Comparison of ENCODE assay signal across 22 cellular contexts in the genomic region with DNA sequence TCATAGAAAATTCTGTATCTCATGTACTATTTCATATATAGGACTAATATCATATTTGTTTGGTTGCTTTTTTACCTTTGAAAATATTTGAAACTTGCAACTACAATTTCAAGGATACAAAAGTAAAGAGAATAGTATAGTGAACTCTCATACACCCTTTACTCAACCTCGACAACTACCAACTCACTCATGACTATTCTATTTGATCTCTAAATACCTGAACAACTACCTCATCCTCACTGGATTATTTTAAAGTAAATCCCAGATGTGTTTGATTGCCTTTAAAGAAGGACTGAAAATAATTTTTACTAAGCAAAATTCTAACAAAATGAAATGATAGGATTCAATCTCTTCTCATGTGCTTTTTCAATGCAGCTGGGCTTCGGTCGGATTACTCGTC. TPM values are rescaled to one million over a fixed set of nuclear protein-coding genes. Genes with fewer than 3 reads are reported as not detected.
A peak's percentile ranks its signal among the peaks of the same experiment; 100 is the strongest.
DNase-seq lines count a peak whose midpoint lies in the region; ATAC-seq, FAIRE-seq and TF ChIP-seq lines count a peak whose summit lies in the region.
"Had no signal": no experiment of that assay in that cellular context is flagged by ENCODE, and none has a peak within 500 bp of the region (broad histone marks: within the 10 kb centered on the region; RNA-seq: fewer than 3 reads in every experiment).

No MANE protein-coding gene starts in this region.

- H3K36me3 ChIP-seq in Karpas-422 (ENCODE audit: insufficient read depth, low read length) (no peaks in the 10 kb centered on the region), keratinocyte (ENCODE audit: control insufficient read depth in 2 of 2, extremely low read depth in 1 of 2, insufficient read depth in 2 of 2, low read length in 2 of 2) (no peaks in the 10 kb centered on the region)
- H3K36me3 ChIP-seq: BLaER1, SJCRH30 had no signal

- peak; percentile 6 for DNase-seq in GM03348 (ENCODE audit: low spot score)
- DNase-seq in Karpas-422: no peak
- DNase-seq in astrocyte of the spinal cord (ENCODE audit: low read depth, low spot score): peak; percentile 16
- peak; percentile 5 for DNase-seq in keratinocyte (ENCODE audit: low read depth, low spot score)
- DNase-seq in NCI-H526 (lab: John Stamatoyannopoulos, UW): no peak
- DNase-seq in NCI-H2227 (lab: John Stamatoyannopoulos, UW; ENCODE audit: unreplicated experiment): no peak
- DNase-seq: CD4-positive, alpha-beta memory T cell; DMS153; H7; KBM-7; MV-4-11; NCI-H1417; NCI-H187; NCI-H2107; NCI-H226; NCI-H524 treated with DMSO at 0.1 percent for 48 hours; PC-9; SJCRH30 had no signal

- H3K9ac ChIP-seq in Karpas-422 (ENCODE audit: low read length) (no peak overlapping the region), keratinocyte (ENCODE audit: control insufficient read depth, extremely low read depth, insufficient read depth, low read length) (no peak overlapping the region)
- H3K9ac ChIP-seq: BLaER1 had no signal

- H3K9me3 ChIP-seq in Karpas-422 (ENCODE audit: low read length): no peaks in the 10 kb centered on the region
- H3K9me3 ChIP-seq in keratinocyte (ENCODE audit: control insufficient read depth, low read depth, low read length): no peaks in the 10 kb centered on the region
- H3K9me3 ChIP-seq: BLaER1, SJCRH30 had no signal

- dilution Hi-C loops in keratinocyte (cut with MboI; ENCODE audit: extremely low pct_ligation_motif_present, low sequenced_read_pairs): no loop called here

- in situ Hi-C loops in astrocyte of the spinal cord (cut with HindIII; ENCODE audit: low sequenced_read_pairs): no loop called here

- no peak overlapping the region for H3K4me2 ChIP-seq in Karpas-422 (ENCODE audit: low read depth, low read length, poor library complexity, severe bottlenecking)
- no peak overlapping the region for H3K4me2 ChIP-seq in keratinocyte (ENCODE audit: control insufficient read depth, extremely low read depth, insufficient read depth, low read depth, low read length)
- H3K4me2 ChIP-seq: BLaER1, PC-9 had no signal

- H2AFZ ChIP-seq in Karpas-422 (ENCODE audit: low read length) (0 out of 2 replicates have a peak overlapping the region, but pooled peaks have one; percentile 30), keratinocyte (ENCODE audit: control insufficient read depth, low read length) (no peak overlapping the region)
- H2AFZ ChIP-seq: PC-9 had no signal

- H3K27ac ChIP-seq in Karpas-422 (ENCODE audit: low read length) (no peak overlapping the region), keratinocyte (ENCODE audit: control insufficient read depth, insufficient read depth, low read length) (no peak overlapping the region)
- H3K27ac ChIP-seq: BLaER1, PC-9, SJCRH30 had no signal

- H3K27me3 ChIP-seq in Karpas-422 (ENCODE audit: low read length): no peaks in the 10 kb centered on the region
- H3K27me3 ChIP-seq in keratinocyte (ENCODE audit: control insufficient read depth, extremely low read depth, insufficient read depth, low read length): no peaks in the 10 kb centered on the region
- H3K27me3 ChIP-seq: BLaER1, SJCRH30 had no signal

- no peak overlapping the region for H3K4me3 ChIP-seq in Karpas-422 (ENCODE audit: low read length)
- no peak overlapping the region for H3K4me3 ChIP-seq in astrocyte of the spinal cord (ENCODE audit: low read depth, low read length)
- no peak overlapping the region for H3K4me3 ChIP-seq in keratinocyte (ENCODE audit: control insufficient read depth in 2 of 3, extremely low read depth in 1 of 3, insufficient read depth in 2 of 3, low read depth in 1 of 3, low read length in 3 of 3)
- H3K4me3 ChIP-seq: BLaER1, PC-9, SJCRH30 had no signal

- TF ChIP-seq CTCF in astrocyte of the spinal cord (IDR thresholded peaks at IDR 0.05; ENCODE audit: low read depth, low read length) (no peak), keratinocyte (optimal IDR thresholded peaks at IDR 0.05 in 1 of 3, IDR thresholded peaks at IDR 0.05 in 1 of 3, conservative IDR thresholded peaks at IDR 0.05 in 1 of 3; ENCODE audit: extremely low read depth in 1 of 3, insufficient read depth in 2 of 3, low read length in 3 of 3) (no peak)

- H3K79me2 ChIP-seq in Karpas-422 (ENCODE audit: low read length) (no peaks in the 10 kb centered on the region), keratinocyte (ENCODE audit: control insufficient read depth, insufficient read depth, low read length) (no peaks in the 10 kb centered on the region)

- FAIRE-seq in keratinocyte (lab: Jason Lieb, UNC): no peak

- H4K20me1 ChIP-seq in Karpas-422 (ENCODE audit: insufficient read depth, low read depth, low read length) (no peaks in the 10 kb centered on the region), keratinocyte (ENCODE audit: control insufficient read depth, extremely low read depth, insufficient read depth, low read length) (no peaks in the 10 kb centered on the region)
- H4K20me1 ChIP-seq: BLaER1 had no signal

- no peaks in the 10 kb centered on the region for H3K9me2 ChIP-seq in Karpas-422 (replicated peaks; ENCODE audit: insufficient read depth, low read length)

- no peak for ATAC-seq in GM19351 (IDR thresholded peaks at IDR 0.05; ENCODE audit: unreplicated experiment)
- no peak for ATAC-seq in HG03280 (IDR thresholded peaks at IDR 0.05; ENCODE audit: unreplicated experiment)

- peaks cover 10% of the 10 kb centered on the region for H3K4me1 ChIP-seq in Karpas-422 (ENCODE audit: low read length)
- peaks cover 8% of the 10 kb centered on the region for H3K4me1 ChIP-seq in keratinocyte (ENCODE audit: control insufficient read depth, extremely low read depth, insufficient read depth, low read length)
- H3K4me1 ChIP-seq: BLaER1, SJCRH30 had no signal

- no peaks in the 10 kb centered on the region for H3K9me1 ChIP-seq in keratinocyte (ENCODE audit: control insufficient read depth, extremely low read depth, insufficient read depth, low read length)

RNA-seq across cellular contexts. Expression of a gene that starts 12.1 kb away (rescaled TPM):
- total RNA-seq in Karpas-422 (2014; rRNA removed; shearing (Covaris generic); ENCODE audit: low replicate concordance): not detected in 2 replicates
- polyA plus RNA-seq in keratinocyte: 0.02 to 0.18 TPM (median 0.08 TPM) in 3 replicates
- polyA plus RNA-seq in keratinocyte (2011; ENCODE audit: low read depth): not detected
- polyA plus RNA-seq in keratinocyte (2011; cell fraction: cytosol; rRNA removed): 0.04 and 0.05 TPM in 2 replicates
- 0.18 and 0.21 TPM in 2 replicates for polyA plus RNA-seq in keratinocyte (2011; cell fraction: nucleus; rRNA removed)
- polyA plus RNA-seq in keratinocyte (2012; ENCODE audit: low replicate concordance): 0.05 and 0.14 TPM in 2 replicates
- polyA minus RNA-seq in keratinocyte: 0.26 TPM in 1 of 3 replicates, not detected in the others
- not detected for polyA minus RNA-seq in keratinocyte (2011; cell fraction: cytosol; rRNA and poly(A)+ RNA removed)
- polyA minus RNA-seq in keratinocyte (2011; cell fraction: nucleus; rRNA and poly(A)+ RNA removed): 0.23 and 0.32 TPM in 2 replicates
- total RNA-seq: A673, H7, PC-9, SJCRH30 had no signal

RNA-seq across cellular contexts. Expression of a gene that starts 39.6 kb away (rescaled TPM):
- total RNA-seq in Karpas-422 (2014; rRNA removed; shearing (Covaris generic); ENCODE audit: low replicate concordance): 0.07 and 0.52 TPM in 2 replicates
- polyA plus RNA-seq in keratinocyte: 12.9 to 15.8 TPM (median 13.7 TPM) in 3 replicates
- 3.8 TPM for polyA plus RNA-seq in keratinocyte (2011; ENCODE audit: low read depth)
- polyA plus RNA-seq in keratinocyte (2011; cell fraction: cytosol; rRNA removed): 5.3 and 7.8 TPM in 2 replicates
- polyA plus RNA-seq in keratinocyte (2011; cell fraction: nucleus; rRNA removed): 36.2 and 46.6 TPM in 2 replicates
- polyA plus RNA-seq in keratinocyte (2012; ENCODE audit: low replicate concordance): 7.7 and 14.1 TPM in 2 replicates
- polyA minus RNA-seq in keratinocyte: 10.4 to 42.3 TPM (median 27.2 TPM) in 3 replicates
- polyA minus RNA-seq in keratinocyte (2011; cell fraction: cytosol; rRNA and poly(A)+ RNA removed): 4.0 TPM
- polyA minus RNA-seq in keratinocyte (2011; cell fraction: nucleus; rRNA and poly(A)+ RNA removed): 42.8 and 81.6 TPM in 2 replicates

RNA-seq across cellular contexts. Expression of a gene that starts 47.9 kb away (rescaled TPM):
- not detected in 2 replicates for total RNA-seq in Karpas-422 (2014; rRNA removed; shearing (Covaris generic); ENCODE audit: low replicate concordance)
- polyA plus RNA-seq in keratinocyte: 6.4 to 8.9 TPM (median 8.5 TPM) in 3 replicates
- polyA plus RNA-seq in keratinocyte (2011; ENCODE audit: low read depth): 1.9 TPM
- 4.2 and 4.3 TPM in 2 replicates for polyA plus RNA-seq in keratinocyte (2011; cell fraction: cytosol; rRNA removed)
- polyA plus RNA-seq in keratinocyte (2011; cell fraction: nucleus; rRNA removed): 4.6 and 5.7 TPM in 2 replicates
- 2.4 and 5.7 TPM in 2 replicates for polyA plus RNA-seq in keratinocyte (2012; ENCODE audit: low replicate concordance)
- 2.5 to 6.7 TPM (median 2.5 TPM) in 3 replicates for polyA minus RNA-seq in keratinocyte
- polyA minus RNA-seq in keratinocyte (2011; cell fraction: cytosol; rRNA and poly(A)+ RNA removed): not detected
- 5.9 and 8.8 TPM in 2 replicates for polyA minus RNA-seq in keratinocyte (2011; cell fraction: nucleus; rRNA and poly(A)+ RNA removed)
- total RNA-seq: CD4-positive, alpha-beta memory T cell; PC-9 had no signal
- polyA plus RNA-seq: CD4-positive, alpha-beta memory T cell had no signal

Comparison
In these comparisons a context has a peak if more than half of its experiments do, and no peak if none do; other contexts are left out.
1. DNase-seq: peak in GM03348 (single experiment), astrocyte of the spinal cord (single experiment) and keratinocyte (single experiment); none in Karpas-422 (single experiment), NCI-H526 (0 of 2) and NCI-H2227 (single experiment).